8 cellular contexts compared by ENCODE assay signal in genomic region chr9:85900504-85901201, GRCh38. TPM values are rescaled to one million over a fixed set of nuclear protein-coding genes. Genes with fewer than 3 reads are reported as not detected.
DNase-seq lines count a peak whose midpoint lies in the region; ATAC-seq and TF ChIP-seq lines count a peak whose summit lies in the region.

No MANE protein-coding gene starts in this region.

- no peaks in the 10 kb centered on the region for H3F3A ChIP-seq in neural progenitor cell (ENCODE audit: low read depth)

- H3K4me3 Mint-ChIP-seq in T-helper 17 cell (no peak overlapping the region), neural progenitor cell (no peak overlapping the region)

- no peaks in the 10 kb centered on the region for H3K9me3 Mint-ChIP-seq in neural progenitor cell

- peak; percentile 37 for DNase-seq in EH (ENCODE audit: low read depth)
- DNase-seq in T-helper 17 cell = peak in 2 of 3 donors; percentile 11 to 35
- DNase-seq in effector CD4-positive, alpha-beta T cell = peak; percentile 6
- DNase-seq in neural progenitor cell (ENCODE audit: low spot score) = peak; percentile 45
- DNase-seq in midbrain (lab: John Stamatoyannopoulos, UW) = no peak
- DNase-seq in SK-N-DZ (ENCODE audit: low spot score) = no peak
- DNase-seq in NCI-H187 (lab: John Stamatoyannopoulos, UW) = no peak

- H3K79me2 ChIP-seq in neural progenitor cell (ENCODE audit: low read depth) = no peaks in the 10 kb centered on the region

- H3K4me1 ChIP-seq in neural progenitor cell = no peaks in the 10 kb centered on the region

- H3K36me3 Mint-ChIP-seq in T-helper 17 cell (ENCODE audit: low read depth) = no peaks in the 10 kb centered on the region
- H3K36me3 Mint-ChIP-seq in neural progenitor cell = peaks cover 4% of the 10 kb centered on the region

- no peak overlapping the region for H3K4me3 ChIP-seq in neural progenitor cell

- H3K4me2 ChIP-seq in neural progenitor cell = no peak overlapping the region

- no peaks in the 10 kb centered on the region for H3K27me3 ChIP-seq in neural progenitor cell

- H3K27me3 Mint-ChIP-seq in T-helper 17 cell (peaks cover 24% of the 10 kb centered on the region), neural progenitor cell (ENCODE audit: insufficient read depth, low read depth) (peaks cover 5% of the 10 kb centered on the region)

- no peak overlapping the region for H2AFZ ChIP-seq in neural progenitor cell (replicated peaks)

- H4K20me1 ChIP-seq in neural progenitor cell (ENCODE audit: low read depth) = no peaks in the 10 kb centered on the region

- H3K27ac Mint-ChIP-seq in T-helper 17 cell = no peak overlapping the region
- no peak overlapping the region for H3K27ac Mint-ChIP-seq in neural progenitor cell

- no peak overlapping the region for H3K9ac ChIP-seq in neural progenitor cell

- H3K27ac ChIP-seq in neural progenitor cell = no peak overlapping the region

- TF ChIP-seq CTCF in neural progenitor cell (IDR thresholded peaks at IDR 0.05) = peak; percentile 69

- H3K4me1 Mint-ChIP-seq in T-helper 17 cell (peaks cover 2% of the 10 kb centered on the region), neural progenitor cell (no peaks in the 10 kb centered on the region)

- H3K9me3 ChIP-seq in T-helper 17 cell (ENCODE audit: control insufficient read depth, low read length, poor library complexity, severe bottlenecking) (no peaks in the 10 kb centered on the region), neural progenitor cell (ENCODE audit: low read depth) (no peaks in the 10 kb centered on the region)

- no peaks in the 10 kb centered on the region for H3K36me3 ChIP-seq in neural progenitor cell

- ATAC-seq in HG03432 (IDR thresholded peaks at IDR 0.05; ENCODE audit: unreplicated experiment) (peak; percentile 52), T-helper 17 cell (peak; percentile 56)

RNA-seq across cellular contexts. Expression of gene NAA35, which starts 40.3 kb away (rescaled TPM):
- total RNA-seq in T-helper 17 cell = 10 to 100 TPM; 18.8 to 22.3 TPM
- total RNA-seq in neural progenitor cell (ENCODE audit: low replicate concordance) = 33.2 and 60.7 TPM in 2 replicates
- 14.0 and 19.3 TPM in 2 replicates for polyA plus RNA-seq in SK-N-DZ (2014; cell fraction: cytosol; rRNA removed)
- 23.7 and 26.1 TPM in 2 replicates for polyA plus RNA-seq in SK-N-DZ (2014; cell fraction: nucleus; rRNA removed)

Comparison
In these comparisons a context has a peak if more than half of its experiments do, and no peak if none do; other contexts are left out.
1. DNase-seq: peak in EH (single experiment), T-helper 17 cell (2 of 3), effector CD4-positive, alpha-beta T cell (single experiment) and neural progenitor cell (single experiment); none in midbrain (single experiment), SK-N-DZ (single experiment) and NCI-H187 (0 of 2).